Comparison of ENCODE assay signal across 16 cellular contexts in the genomic region with DNA sequence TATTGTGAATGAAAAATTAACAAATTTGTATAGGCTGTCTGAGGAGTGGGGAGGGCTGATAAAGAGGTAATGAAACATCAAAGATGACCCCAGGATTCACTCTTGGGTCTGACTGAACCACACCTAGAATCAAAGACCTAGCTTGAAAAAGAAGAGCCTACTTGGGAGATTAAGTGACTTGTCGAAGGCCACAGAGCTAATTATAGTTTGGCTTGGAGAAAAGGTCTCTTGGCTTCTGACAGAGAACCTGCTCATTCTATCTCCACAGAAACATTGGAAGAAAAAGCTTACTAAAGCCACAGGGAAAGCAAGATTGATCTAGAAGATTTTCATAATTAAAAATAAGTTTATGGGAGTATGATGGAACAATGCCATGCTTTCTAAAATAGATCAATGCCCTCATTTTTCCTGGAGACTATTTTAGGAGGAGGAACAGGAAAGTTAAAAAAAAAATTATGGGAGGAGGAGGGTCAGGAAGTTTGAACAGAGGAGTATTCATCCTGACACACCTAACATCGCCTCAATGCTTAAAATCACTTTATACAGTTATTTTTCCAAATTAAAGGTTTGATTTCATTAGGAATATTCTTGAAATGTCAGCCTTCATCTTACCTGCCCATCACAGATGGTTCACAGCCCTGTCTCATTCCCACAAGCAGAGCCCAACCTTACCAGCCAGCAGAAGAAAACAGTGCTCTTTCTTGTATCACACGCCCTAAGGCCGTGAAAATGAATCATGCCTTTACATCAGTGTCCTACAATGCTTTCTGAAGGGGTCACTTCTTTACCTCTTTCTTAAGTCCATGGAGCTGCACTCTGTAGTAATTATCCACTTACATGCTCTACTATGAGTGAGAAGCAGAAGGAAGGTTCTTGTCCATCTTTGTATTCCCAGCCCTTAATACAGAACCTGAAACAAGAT.
DNase-seq lines count a peak whose midpoint lies in the region; ATAC-seq and TF ChIP-seq lines count a peak whose summit lies in the region.
"Had no signal": no experiment of that assay in that cellular context is flagged by ENCODE, and none has a peak within 500 bp of the region (broad histone marks: within the 10 kb centered on the region; RNA-seq: fewer than 3 reads in every experiment).

No MANE protein-coding gene starts in this region.

- H3K27ac ChIP-seq in breast epithelium: peak overlapping the region; percentile 20 to 71
- H3K27ac ChIP-seq in skeletal muscle tissue (ENCODE audit: low read depth, low read length): peak overlapping the region; percentile 8
- no peak overlapping the region for H3K27ac ChIP-seq in left lung

- no peaks in the 10 kb centered on the region for H3K36me3 ChIP-seq in breast epithelium
- H3K36me3 ChIP-seq in skeletal muscle tissue (ENCODE audit: control insufficient read depth in 3 of 3, insufficient read depth in 3 of 3, low read length in 3 of 3): no peaks in the 10 kb centered on the region
- H3K36me3 ChIP-seq in MG63: no peaks in the 10 kb centered on the region
- no peaks in the 10 kb centered on the region for H3K36me3 ChIP-seq in left lung

- DNase-seq in ELF-1 (ENCODE audit: low read depth, low spot score) (peak; percentile 3), breast epithelium (ENCODE audit: low spot score in 2 of 2) (no peak), islet precursor cell (peak; percentile 78), MG63 (no peak), kidney tubule cell (ENCODE audit: low spot score) (no peak), left lung (no peak)
- DNase-seq: C1 segment of cervical spinal cord; CD4-positive, alpha-beta T cell; DMS153; DMS79 treated with DMSO at 0.1 percent for 48 hours; EL; GDM1; HCEC 1CT; HFFc6 had no signal

- no peak for TF ChIP-seq POLR2A in breast epithelium (IDR thresholded peaks at IDR 0.05)

- ATAC-seq in left lung: no peak
- ATAC-seq: HepG2 had no signal

- H3K4me3 ChIP-seq in breast epithelium: no peak overlapping the region
- no peak overlapping the region for H3K4me3 ChIP-seq in skeletal muscle tissue (ENCODE audit: low read length in 3 of 3)
- H3K4me3 ChIP-seq in MG63: no peak overlapping the region
- H3K4me3 ChIP-seq in left lung: no peak overlapping the region

- H3K9me3 ChIP-seq in breast epithelium (no peaks in the 10 kb centered on the region), skeletal muscle tissue (ENCODE audit: control insufficient read depth in 3 of 3, low read length in 3 of 3) (no peaks in the 10 kb centered on the region), MG63 (no peaks in the 10 kb centered on the region), left lung (no peaks in the 10 kb centered on the region)

- intact Hi-C loops in breast epithelium (cut with DNase I; ENCODE audit: low total_unique reads): no loop called here
- intact Hi-C loops in left lung (cut with DNase I): no loop called here

- H3K4me1 ChIP-seq in breast epithelium (peaks cover 0 to 10% of the 10 kb centered on the region in 2 donors), skeletal muscle tissue (ENCODE audit: control insufficient read depth in 3 of 3, insufficient read depth in 3 of 3, low read length in 3 of 3) (peaks cover 14 to 22% (median 19%) of the 10 kb centered on the region in 3 donors), left lung (no peaks in the 10 kb centered on the region)

- TF ChIP-seq CTCF in breast epithelium (IDR thresholded peaks at IDR 0.05) (no peak), left lung (IDR thresholded peaks at IDR 0.05) (no peak)

- H3K27me3 ChIP-seq in breast epithelium: no peaks in the 10 kb centered on the region
- H3K27me3 ChIP-seq in skeletal muscle tissue (ENCODE audit: control insufficient read depth in 3 of 3, insufficient read depth in 3 of 3, low read length in 3 of 3): no peaks in the 10 kb centered on the region
- no peaks in the 10 kb centered on the region for H3K27me3 ChIP-seq in MG63
- no peaks in the 10 kb centered on the region for H3K27me3 ChIP-seq in left lung

- H3K9ac ChIP-seq in skeletal muscle tissue (ENCODE audit: low read depth in 1 of 3, low read length in 3 of 3): no peak overlapping the region

Comparison
In these comparisons a context has a peak if more than half of its experiments do, and no peak if none do; other contexts are left out.
1. DNase-seq: peak in ELF-1 (single experiment) and islet precursor cell (single experiment); none in breast epithelium (0 of 2), MG63 (single experiment), kidney tubule cell (single experiment) and left lung (0 of 2).
2. H3K27ac ChIP-seq: peak in breast epithelium (2 of 2) and skeletal muscle tissue (single experiment); none in left lung (0 of 2).